Comparison of ENCODE assay signal across 31 cellular contexts in the genomic region with DNA sequence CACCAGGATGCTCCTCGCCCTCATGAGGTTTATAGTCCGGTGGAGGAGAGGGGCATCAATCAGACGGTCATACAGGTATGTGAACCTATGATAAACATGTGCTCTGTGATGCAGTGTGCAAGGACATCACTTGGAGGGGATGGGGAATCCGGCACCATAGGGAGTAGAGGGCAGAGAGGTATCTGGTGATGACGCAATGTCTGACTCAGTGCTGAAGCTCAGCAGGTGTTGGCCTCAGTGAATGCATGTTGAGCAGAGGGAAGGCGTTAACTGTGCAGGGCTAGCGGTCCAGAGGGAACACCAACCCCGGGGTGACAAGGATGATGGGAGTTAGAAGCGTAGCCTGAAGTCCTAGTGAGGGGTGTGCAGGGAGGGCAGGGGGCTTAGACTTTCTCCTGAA.
"Had no signal": no experiment of that assay in that cellular context is flagged by ENCODE, and none has a peak within 500 bp of the region (broad histone marks: within the 10 kb centered on the region; RNA-seq: fewer than 3 reads in every experiment).

No MANE protein-coding gene starts in this region.

- H3K4me1 ChIP-seq: ascending aorta, SJCRH30 had no signal

- H3K36me3 Mint-ChIP-seq: activated naive CD4-positive, alpha-beta T cell treated with anti-CD3 and anti-CD28 coated beads, Interleukin-2, amount 50 U/mL, for 24 hours; activated naive CD8-positive, alpha-beta T cell treated with anti-CD3 and anti-CD28 coated beads, Interleukin-2, amount 10 ng/mL, durations not matched to agents 7 days and 5 days had no signal

- H3K27me3 ChIP-seq: ascending aorta, cardiac muscle cell, MG63, SJCRH30 had no signal

- H3K4me3 ChIP-seq: ascending aorta, cardiac muscle cell, MG63, SJCRH30, SK-N-MC had no signal

- FAIRE-seq: TTC549 had no signal

- H3K27ac Mint-ChIP-seq: activated CD4-positive, alpha-beta T cell treated with anti-CD3 and anti-CD28 coated beads, Interleukin-2, amount 10 ng/mL, durations not matched to agents 24 days and 14 days; activated CD8-positive, alpha-beta T cell treated with anti-CD3 and anti-CD28 coated beads, Interleukin-2, amount 10 ng/mL, durations not matched to agents 7 days and 5 days; activated naive CD4-positive, alpha-beta T cell treated with anti-CD3 and anti-CD28 coated beads, Interleukin-2, amount 50 U/mL, for 24 hours; activated naive CD8-positive, alpha-beta T cell treated with anti-CD3 and anti-CD28 coated beads, Interleukin-2, amount 10 ng/mL, durations not matched to agents 7 days and 5 days; activated T-cell treated with anti-CD3 and anti-CD28 coated beads, Interleukin-2, amount 50 U/mL, for 24 hours; activated T-helper 2 cell treated with anti-CD3 and anti-CD28 coated beads, Interferon-gamma antibody, Interleukin-2, Interleukin-4, amounts not matched to agents 10 μg/mL and 5 μg/mL and 100 μg/mL, durations not matched to agents 14 hours and 24 hours and 36 hours; T-helper 1 cell treated with Interleukin-12 subunit alpha and Interleukin-12 subunit beta and Interleukin-4 antibody, amounts not matched to agents 30 μg/mL and 1 μg/mL, for 36 hours; T-helper 2 cell treated with Interferon-gamma antibody and Interleukin-4, amounts not matched to agents 5 μg/mL and 100 μg/mL, for 36 hours had no signal

- H3K36me3 ChIP-seq: ascending aorta, cardiac muscle cell, MG63, SJCRH30 had no signal

- H3K4me1 Mint-ChIP-seq: activated CD4-positive, alpha-beta T cell treated with anti-CD3 and anti-CD28 coated beads, Interleukin-2, amount 10 ng/mL, durations not matched to agents 24 days and 14 days; activated naive CD4-positive, alpha-beta T cell treated with anti-CD3 and anti-CD28 coated beads, Interleukin-2, amount 50 U/mL, for 24 hours; activated naive CD8-positive, alpha-beta T cell treated with anti-CD3 and anti-CD28 coated beads, Interleukin-2, amount 10 ng/mL, durations not matched to agents 7 days and 5 days; central memory CD8-positive, alpha-beta T cell had no signal

- H3K27me3 Mint-ChIP-seq: activated CD4-positive, alpha-beta T cell treated with anti-CD3 and anti-CD28 coated beads, Interleukin-2, amount 10 ng/mL, durations not matched to agents 24 days and 14 days; activated naive CD4-positive, alpha-beta T cell treated with anti-CD3 and anti-CD28 coated beads, Interleukin-2, amount 50 U/mL, for 24 hours; activated naive CD8-positive, alpha-beta T cell treated with anti-CD3 and anti-CD28 coated beads, Interleukin-2, amount 10 ng/mL, durations not matched to agents 7 days and 5 days; activated T-cell treated with anti-CD3 and anti-CD28 coated beads, Interleukin-2, amount 50 U/mL, for 24 hours had no signal

- H3K27ac ChIP-seq: ascending aorta, cardiac muscle cell, SJCRH30, SK-N-MC had no signal

- H3K4me3 Mint-ChIP-seq: activated CD4-positive, alpha-beta T cell treated with anti-CD3 and anti-CD28 coated beads, Interleukin-2, amount 10 ng/mL, durations not matched to agents 24 days and 14 days; activated CD8-positive, alpha-beta T cell treated with anti-CD3 and anti-CD28 coated beads, Interleukin-2, amount 10 ng/mL, durations not matched to agents 7 days and 5 days; activated naive CD4-positive, alpha-beta T cell treated with anti-CD3 and anti-CD28 coated beads, Interleukin-2, amount 50 U/mL, for 24 hours; activated naive CD8-positive, alpha-beta T cell treated with anti-CD3 and anti-CD28 coated beads, Interleukin-2, amount 10 ng/mL, durations not matched to agents 7 days and 5 days; activated T-cell treated with anti-CD3 and anti-CD28 coated beads, Interleukin-2, amount 50 U/mL, for 24 hours; central memory CD8-positive, alpha-beta T cell; T-helper 1 cell treated with Interleukin-12 subunit alpha and Interleukin-12 subunit beta and Interleukin-4 antibody, amounts not matched to agents 30 μg/mL and 1 μg/mL, for 36 hours; T-helper 2 cell treated with Interferon-gamma antibody and Interleukin-4, amounts not matched to agents 5 μg/mL and 100 μg/mL, for 36 hours had no signal

- H3K9me3 Mint-ChIP-seq: activated CD4-positive, alpha-beta T cell treated with anti-CD3 and anti-CD28 coated beads, Interleukin-2, amount 10 ng/mL, durations not matched to agents 24 days and 14 days; activated naive CD4-positive, alpha-beta T cell treated with anti-CD3 and anti-CD28 coated beads, Interleukin-2, amount 50 U/mL, for 24 hours had no signal

- H3K9me3 ChIP-seq: ascending aorta, MG63, SJCRH30 had no signal

- DNase-seq: activated CD4-positive, alpha-beta T cell treated with anti-CD3 and anti-CD28 coated beads, Interleukin-2, amount 10 ng/mL, durations not matched to agents 24 days and 14 days; activated CD4-positive, alpha-beta T cell treated with anti-CD3 and anti-CD28 coated beads, Interleukin-2, amount 50 U/mL, for 4 hours; activated CD8-positive, alpha-beta T cell treated with anti-CD3 and anti-CD28 coated beads, Interleukin-2, amount 10 ng/mL, durations not matched to agents 7 days and 5 days; activated gamma-delta T cell; activated naive CD4-positive, alpha-beta T cell treated with Interleukin-2 at 50 U/mL for 16 hours; activated naive CD8-positive, alpha-beta T cell treated with anti-CD3 and anti-CD28 coated beads, Interleukin-2, amount 10 ng/mL, durations not matched to agents 7 days and 5 days; activated T-cell treated with anti-CD3 and anti-CD28 coated beads, Interleukin-2, amount 50 U/mL, for 24 hours; amygdala; Karpas-422; MG63; NCI-H1048; NCI-H1105 treated with DMSO at 0.1 percent for 48 hours; NCI-H1436; NCI-H1694; NCI-H1930; NCI-H2081 treated with DMSO at 0.1 percent for 48 hours; NCI-H345; NCI-H524 treated with DMSO at 0.1 percent for 48 hours; NCI-H748 treated with DMSO at 0.1 percent for 48 hours; OCI-M1; SHP77; SJCRH30 had no signal

- ATAC-seq: activated CD8-positive, alpha-beta T cell treated with anti-CD3 and anti-CD28 coated beads, Interleukin-2, amount 10 ng/mL, durations not matched to agents 7 days and 5 days had no signal
